ENCODE assay signal across 1 cellular context in genomic region chr5:179137643-179138567, GRCh38.
TF ChIP-seq lines count a peak whose summit lies in the region.

No MANE protein-coding gene starts in this region.

TF ChIP-seq in SK-N-SH treated with all-trans-retinoic acid at 6 μM for 48 hours, 23 proteins besides CTCF, POLR2A, EP300 and RAD21 (continued from another document):
- TF ChIP-seq TSHZ2 (CRISPR knock-in tag; IDR thresholded peaks at IDR 0.05) (no peak), ZNF70 (CRISPR knock-in tag; IDR thresholded peaks at IDR 0.05) (no peak), PPARA (CRISPR knock-in tag; IDR thresholded peaks at IDR 0.05; ENCODE audit: borderline replicate concordance) (no peak), ZFP30 (CRISPR knock-in tag; IDR thresholded peaks at IDR 0.05) (no peak), ESRRG (CRISPR knock-in tag; IDR thresholded peaks at IDR 0.05) (no peak), OSR1 (CRISPR knock-in tag; IDR thresholded peaks at IDR 0.05) (no peak), BACH2 (CRISPR knock-in tag; IDR thresholded peaks at IDR 0.05; ENCODE audit: borderline replicate concordance) (no peak), CSDC2 (CRISPR knock-in tag; IDR thresholded peaks at IDR 0.05) (no peak), PATZ1 (CRISPR knock-in tag; IDR thresholded peaks at IDR 0.05; ENCODE audit: borderline replicate concordance) (no peak), ARNTL (CRISPR knock-in tag; IDR thresholded peaks at IDR 0.05; ENCODE audit: borderline replicate concordance, low read depth) (no peak), SNAI2 (CRISPR knock-in tag; IDR thresholded peaks at IDR 0.05) (no peak), ZC3H10 (CRISPR knock-in tag; IDR thresholded peaks at IDR 0.05) (no peak), ZFP3 (CRISPR knock-in tag; IDR thresholded peaks at IDR 0.05) (no peak)
- TF ChIP-seq, protein P1, sequence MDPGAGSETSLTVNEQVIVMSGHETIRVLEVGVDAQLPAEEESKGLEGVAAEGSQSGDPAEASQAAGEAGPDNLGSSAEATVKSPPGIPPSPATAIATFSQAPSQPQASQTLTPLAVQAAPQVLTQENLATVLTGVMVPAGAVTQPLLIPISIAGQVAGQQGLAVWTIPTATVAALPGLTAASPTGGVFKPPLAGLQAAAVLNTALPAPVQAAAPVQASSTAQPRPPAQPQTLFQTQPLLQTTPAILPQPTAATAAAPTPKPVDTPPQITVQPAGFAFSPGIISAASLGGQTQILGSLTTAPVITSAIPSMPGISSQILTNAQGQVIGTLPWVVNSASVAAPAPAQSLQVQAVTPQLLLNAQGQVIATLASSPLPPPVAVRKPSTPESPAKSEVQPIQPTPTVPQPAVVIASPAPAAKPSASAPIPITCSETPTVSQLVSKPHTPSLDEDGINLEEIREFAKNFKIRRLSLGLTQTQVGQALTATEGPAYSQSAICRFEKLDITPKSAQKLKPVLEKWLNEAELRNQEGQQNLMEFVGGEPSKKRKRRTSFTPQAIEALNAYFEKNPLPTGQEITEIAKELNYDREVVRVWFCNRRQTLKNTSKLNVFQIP (CRISPR knock-in tag; IDR thresholded peaks at IDR 0.05; ENCODE audit: borderline replicate concordance, low read depth): no peak
